ENCODE assay signal across 1 cellular context in the genomic region with DNA sequence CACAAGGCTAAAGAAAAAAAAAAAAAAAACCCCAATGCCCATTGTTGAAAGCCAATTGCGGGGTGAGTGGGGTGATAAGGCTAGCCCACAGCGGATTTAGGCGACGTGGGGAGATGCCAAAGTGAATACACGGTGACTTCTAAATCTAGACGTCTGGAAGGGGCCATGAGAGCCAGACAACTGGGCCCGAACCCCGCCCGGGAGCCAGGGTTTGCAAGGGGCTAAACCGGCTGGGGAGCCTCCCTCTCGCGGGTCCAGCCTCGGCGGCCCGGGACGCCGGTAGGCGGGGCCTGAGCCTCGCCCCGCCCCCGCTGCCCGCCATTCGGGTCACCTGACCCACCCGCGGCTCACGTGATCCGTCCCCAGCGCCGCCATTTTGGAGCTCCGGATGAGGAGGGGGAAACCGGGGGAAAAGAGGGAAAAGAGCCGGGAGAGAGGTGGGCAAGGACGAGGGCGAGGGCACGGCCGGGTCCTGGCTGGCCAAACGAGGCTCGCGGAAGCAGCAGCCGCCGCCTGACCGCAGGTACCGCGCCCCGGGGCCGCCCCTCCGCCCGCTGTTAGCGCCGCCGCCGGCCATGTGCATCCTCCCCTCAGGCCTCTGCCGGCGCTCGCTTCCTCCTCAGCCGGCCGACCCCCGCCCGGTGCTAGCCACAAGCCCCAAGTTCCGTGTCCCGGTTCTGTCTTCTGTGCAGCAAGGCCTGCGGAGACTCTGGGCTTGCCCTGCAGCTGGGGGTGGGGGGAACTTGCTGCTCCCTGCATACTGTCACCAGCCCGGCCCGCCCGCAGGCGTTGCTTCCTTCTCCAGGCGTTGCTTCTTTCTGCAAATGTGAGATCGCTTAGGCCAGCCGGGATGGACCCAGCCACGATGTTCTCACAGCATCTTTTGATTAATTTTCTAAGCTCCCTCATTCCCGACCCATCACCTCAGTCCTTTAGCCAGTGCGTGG.
A peak's percentile ranks its signal among the peaks of the same experiment; 100 is the strongest.
TF ChIP-seq lines count a peak whose summit lies in the region.

Gene ZNF507 (plus strand): TSS at position 350 of the 947 bp plus-strand sequence. CDS start 7,221 bp downstream, outside the sequence.

TF ChIP-seq in HEK293, 187 proteins besides CTCF, POLR2A, EP300 and RAD21 (continued from another document and continues in another):
- TF ChIP-seq ZNF280C (tag by site-specific recombination; IDR thresholded peaks at IDR 0.05) (no peak), ZNF488 (tag by site-specific recombination; IDR thresholded peaks at IDR 0.05) (no peak), ZNF660 (tag by site-specific recombination; IDR thresholded peaks at IDR 0.05) (peak; percentile 93), IKZF3 (tag by site-specific recombination; IDR thresholded peaks at IDR 0.05) (peak; percentile 92), ZSCAN30 (tag by site-specific recombination; IDR thresholded peaks at IDR 0.05) (peak; percentile 65), HOXA7 (CRISPR knock-in tag; IDR thresholded peaks at IDR 0.05; ENCODE audit: borderline replicate concordance) (no peak), ZNF747 (tag by site-specific recombination; IDR thresholded peaks at IDR 0.05) (no peak), ZNF133 (tag by site-specific recombination; IDR thresholded peaks at IDR 0.05) (no peak), ZFP3 (tag by site-specific recombination; IDR thresholded peaks at IDR 0.05; ENCODE audit: low read depth) (no peak), ZNF184 (tag by site-specific recombination; IDR thresholded peaks at IDR 0.05) (no peak), HIC1 (tag by site-specific recombination; IDR thresholded peaks at IDR 0.05) (peak; percentile 94), ZNF514 (tag by site-specific recombination; IDR thresholded peaks at IDR 0.05) (0 out of 2 replicates have a peak, but pooled peaks have one; percentile 53), SP7 (tag by site-specific recombination; IDR thresholded peaks at IDR 0.05) (peak; percentile 83), ZNF843 (tag by site-specific recombination; IDR thresholded peaks at IDR 0.05) (peak; percentile 73), ZBTB44 (tag by site-specific recombination; IDR thresholded peaks at IDR 0.05) (no peak; the same call in none of the 2 replicates), ZNF777 (tag by site-specific recombination; IDR thresholded peaks at IDR 0.05; ENCODE audit: borderline replicate concordance) (no peak), ZNF394 (tag by site-specific recombination; IDR thresholded peaks at IDR 0.05; ENCODE audit: borderline replicate concordance) (no peak; the same call in none of the 2 replicates), EGR2 (tag by site-specific recombination; IDR thresholded peaks at IDR 0.05; ENCODE audit: low read depth) (peak; percentile 68), MYNN (tag by site-specific recombination; IDR thresholded peaks at IDR 0.05; ENCODE audit: borderline replicate concordance) (0 out of 2 replicates have a peak, but pooled peaks have one; percentile 38), ZNF639 (tag by site-specific recombination; IDR thresholded peaks at IDR 0.05) (peak; percentile 67; the same call in 1 of the 2 replicates), ZEB2 (tag by site-specific recombination; IDR thresholded peaks at IDR 0.05) (peak; percentile 71; the same call in 1 of the 2 replicates), ZFP69B (tag by site-specific recombination; IDR thresholded peaks at IDR 0.05) (peak; percentile 53; the same call in 1 of the 2 replicates), ZNF366 (tag by site-specific recombination; conservative IDR thresholded peaks at IDR 0.05) (peak; percentile 59; the same call in 1 of the 2 replicates), YY2 (tag by site-specific recombination; IDR thresholded peaks at IDR 0.05) (peak; percentile 99), ZNF600 (tag by site-specific recombination; IDR thresholded peaks at IDR 0.05) (0 out of 2 replicates have a peak, but pooled peaks have one; percentile 21), ZBTB21 (tag by site-specific recombination; IDR thresholded peaks at IDR 0.05) (peak; percentile 59; the same call in 1 of the 2 replicates), ZNF335 (tag by site-specific recombination; conservative IDR thresholded peaks at IDR 0.05) (peak; percentile 80), OSR2 (tag by site-specific recombination; IDR thresholded peaks at IDR 0.05) (no peak), ZNF785 (tag by site-specific recombination; IDR thresholded peaks at IDR 0.05) (no peak; the same call in 1 of the 2 replicates), ZBTB7A (tag by site-specific recombination; IDR thresholded peaks at IDR 0.05; ENCODE audit: low read depth) (no peak; the same call in none of the 2 replicates), SETDB1 (IDR thresholded peaks at IDR 0.05; ENCODE audit: insufficient read length, low read length) (no peak), ZNF555 (tag by site-specific recombination; conservative IDR thresholded peaks at IDR 0.05) (no peak), ZBTB6 (tag by site-specific recombination; IDR thresholded peaks at IDR 0.05) (no peak), SCRT2 (tag by site-specific recombination; IDR thresholded peaks at IDR 0.05) (no peak), GLIS1 (tag by site-specific recombination; IDR thresholded peaks at IDR 0.05) (no peak; the same call in 1 of the 2 replicates), ZNF776 (tag by site-specific recombination; IDR thresholded peaks at IDR 0.05; ENCODE audit: borderline replicate concordance) (no peak), YY1 (tag by site-specific recombination; IDR thresholded peaks at IDR 0.05) (peak; percentile 100), ZNF404 (tag by site-specific recombination; IDR thresholded peaks at IDR 0.05) (0 out of 2 replicates have a peak, but pooled peaks have one; percentile 4), KLF7 (tag by site-specific recombination; IDR thresholded peaks at IDR 0.05; ENCODE audit: borderline replicate concordance) (no peak), ZBTB8A (tag by site-specific recombination; IDR thresholded peaks at IDR 0.05) (peak; percentile 70), KLF10 (tag by site-specific recombination; IDR thresholded peaks at IDR 0.05) (0 out of 2 replicates have a peak, but pooled peaks have one; percentile 59), ZNF155 (tag by site-specific recombination; IDR thresholded peaks at IDR 0.05) (no peak), PRDM1 (tag by site-specific recombination; IDR thresholded peaks at IDR 0.05) (no peak), ZNF654 (tag by site-specific recombination; IDR thresholded peaks at IDR 0.05; ENCODE audit: low read depth) (no peak), HOXC10 (CRISPR knock-in tag; IDR thresholded peaks at IDR 0.05) (no peak)
- TF ChIP-seq, protein P1, sequence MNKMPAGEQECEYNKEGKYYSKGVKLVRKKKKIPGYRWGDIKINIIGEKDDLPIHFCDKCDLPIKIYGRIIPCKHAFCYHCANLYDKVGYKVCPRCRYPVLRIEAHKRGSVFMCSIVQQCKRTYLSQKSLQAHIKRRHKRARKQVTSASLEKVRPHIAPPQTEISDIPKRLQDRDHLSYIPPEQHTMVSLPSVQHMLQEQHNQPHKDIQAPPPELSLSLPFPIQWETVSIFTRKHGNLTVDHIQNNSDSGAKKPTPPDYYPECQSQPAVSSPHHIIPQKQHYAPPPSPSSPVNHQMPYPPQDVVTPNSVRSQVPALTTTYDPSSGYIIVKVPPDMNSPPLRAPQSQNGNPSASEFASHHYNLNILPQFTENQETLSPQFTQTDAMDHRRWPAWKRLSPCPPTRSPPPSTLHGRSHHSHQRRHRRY (tag by site-specific recombination; IDR thresholded peaks at IDR 0.05): no peak
- TF ChIP-seq, protein P2, sequence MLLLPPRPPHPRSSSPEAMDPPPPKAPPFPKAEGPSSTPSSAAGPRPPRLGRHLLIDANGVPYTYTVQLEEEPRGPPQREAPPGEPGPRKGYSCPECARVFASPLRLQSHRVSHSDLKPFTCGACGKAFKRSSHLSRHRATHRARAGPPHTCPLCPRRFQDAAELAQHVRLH (tag by site-specific recombination; IDR thresholded peaks at IDR 0.05): peak; percentile 31
- TF ChIP-seq, protein P3, sequence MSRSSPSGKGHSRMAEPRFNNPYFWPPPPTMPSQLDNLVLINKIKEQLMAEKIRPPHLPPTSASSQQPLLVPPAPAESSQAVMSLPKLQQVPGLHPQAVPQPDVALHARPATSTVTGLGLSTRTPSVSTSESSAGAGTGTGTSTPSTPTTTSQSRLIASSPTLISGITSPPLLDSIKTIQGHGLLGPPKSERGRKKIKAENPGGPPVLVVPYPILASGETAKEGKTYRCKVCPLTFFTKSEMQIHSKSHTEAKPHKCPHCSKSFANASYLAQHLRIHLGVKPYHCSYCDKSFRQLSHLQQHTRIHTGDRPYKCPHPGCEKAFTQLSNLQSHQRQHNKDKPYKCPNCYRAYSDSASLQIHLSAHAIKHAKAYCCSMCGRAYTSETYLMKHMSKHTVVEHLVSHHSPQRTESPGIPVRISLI (tag by site-specific recombination; IDR thresholded peaks at IDR 0.05): no peak
